Comparison of ENCODE assay signal across 10 cellular contexts in genomic region chr9:96027271-96028131, GRCh38.
DNase-seq lines count a peak whose midpoint lies in the region; ATAC-seq, FAIRE-seq and TF ChIP-seq lines count a peak whose summit lies in the region.
"Had no signal": no experiment of that assay in that cellular context is flagged by ENCODE, and none has a peak within 500 bp of the region (broad histone marks: within the 10 kb centered on the region; RNA-seq: fewer than 3 reads in every experiment).

No MANE protein-coding gene starts in this region.

- H3K27ac ChIP-seq in CD4-positive, alpha-beta memory T cell (ENCODE audit: low read depth, low read length) = no peak overlapping the region
- no peak overlapping the region for H3K27ac ChIP-seq in right cardiac atrium (ENCODE audit: low read length)
- H3K27ac ChIP-seq in prostate gland = peak overlapping the region; percentile 4 to 35
- H3K27ac ChIP-seq in A673 (ENCODE audit: low read depth, low read length, poor library complexity, severe bottlenecking) = no peak overlapping the region

- no peak overlapping the region for H3K4me3 ChIP-seq in CD4-positive, alpha-beta memory T cell (ENCODE audit: low read length in 2 of 2)
- peak overlapping the region; percentile 46 for H3K4me3 ChIP-seq in right cardiac atrium (ENCODE audit: low read length)
- H3K4me3 ChIP-seq in prostate gland = peak overlapping the region; percentile 12 to 23
- no peak overlapping the region for H3K4me3 ChIP-seq in A673 (ENCODE audit: low read depth, low read length, poor library complexity, severe bottlenecking)
- H3K4me3 ChIP-seq: K562 had no signal

- H3K27me3 ChIP-seq in CD4-positive, alpha-beta memory T cell (ENCODE audit: insufficient read depth, low read length) = no peaks in the 10 kb centered on the region
- no peaks in the 10 kb centered on the region for H3K27me3 ChIP-seq in right cardiac atrium (ENCODE audit: control insufficient read depth, insufficient read depth)
- no peaks in the 10 kb centered on the region for H3K27me3 ChIP-seq in prostate gland (replicated peaks; ENCODE audit: insufficient read depth)
- peaks cover 18% of the 10 kb centered on the region for H3K27me3 ChIP-seq in A673 (replicated peaks; ENCODE audit: insufficient read depth, low read depth, low read length, poor library complexity)

- peak; percentile 23 to 26 for ATAC-seq in activated naive CD4-positive, alpha-beta T cell treated with anti-CD3 and anti-CD28 coated beads, Interleukin-2, amount 50 U/mL, for 72 hours
- peak; percentile 52 to 74 for ATAC-seq in right cardiac atrium
- ATAC-seq: K562 had no signal

- 10% methylated on average over 71 of the region's 71 CpGs for WGBS in right cardiac atrium
- 31% methylated on average over 69 of the region's 71 CpGs for WGBS in prostate gland

- H3K9me3 Mint-ChIP-seq in CD4-positive, alpha-beta memory T cell = peaks cover 0 to 4% (median 0%) of the 10 kb centered on the region in 8 donors
- H3K9me3 Mint-ChIP-seq in activated naive CD4-positive, alpha-beta T cell treated with anti-CD3 and anti-CD28 coated beads, Interleukin-2, amount 50 U/mL, for 72 hours = peaks cover 3 to 11% of the 10 kb centered on the region in 2 donors

- H3K36me3 ChIP-seq in CD4-positive, alpha-beta memory T cell (ENCODE audit: insufficient read depth, low read length) = no peaks in the 10 kb centered on the region
- H3K36me3 ChIP-seq in prostate gland = no peaks in the 10 kb centered on the region
- no peaks in the 10 kb centered on the region for H3K36me3 ChIP-seq in A673 (ENCODE audit: insufficient read depth, low read length, poor library complexity, severe bottlenecking)

- TF ChIP-seq POLR2A in prostate gland (IDR thresholded peaks at IDR 0.05) (no peak), GM12892 (IDR thresholded peaks at IDR 0.05; ENCODE audit: low read depth, low read length) (no peak)

- no TSS peak for BruUV-seq in A673 (replicated peaks; lab: Mats Ljungman, UMichigan)

- peak overlapping the region in 3 of 7 donors; percentile 41 to 69 (median 56) for H3K27ac Mint-ChIP-seq in CD4-positive, alpha-beta memory T cell
- peak overlapping the region in 1 of 2 donors; percentile 68 for H3K27ac Mint-ChIP-seq in activated naive CD4-positive, alpha-beta T cell treated with anti-CD3 and anti-CD28 coated beads, Interleukin-2, amount 50 U/mL, for 72 hours

- CTCF ChIA-PET in CD4-positive, alpha-beta memory T cell (lab: Charles Lee; ENCODE audit: partially characterized antibody) = interaction anchor here (1.6 kb wide), 1 partner anchor 300 kb away, joined by 4 read pairs; no protein-coding TSS in a partner anchor
- CTCF ChIA-PET in A673 (lab: Charles Lee) = no interaction called here

- intact Hi-C loops in CD4-positive, alpha-beta memory T cell (cut with micrococcal nuclease) = loop anchor here (10.0 kb wide), 1 partner anchor 587 kb away; the partner anchor contains the start of gene CDC14B
- intact Hi-C loops in right cardiac atrium (cut with DNase I) (no loop called here), prostate gland (cut with DNase I) (loop anchor here (10.0 kb wide), 1 partner anchor 143 kb away; no protein-coding TSS in a partner anchor), A673 (cut with micrococcal nuclease; ENCODE audit: unreplicated experiment) (no loop called here)

- POLR2A ChIA-PET in CD4-positive, alpha-beta memory T cell (lab: Charles Lee; ENCODE audit: partially characterized antibody) = interaction anchor here (0.7 kb wide), 1 partner anchor 19 kb away, joined by 3 read pairs; no protein-coding TSS in a partner anchor
- POLR2A ChIA-PET in A673 (lab: Charles Lee; ENCODE audit: low non-redundant PET) = no interaction called here

- peaks cover 18 to 55% (median 36%) of the 10 kb centered on the region in 4 donors for H3K4me1 Mint-ChIP-seq in CD4-positive, alpha-beta memory T cell

- DNase-seq in CD4-positive, alpha-beta memory T cell = no peak
- peak in 1 of 2 donors; percentile 48 for DNase-seq in activated naive CD4-positive, alpha-beta T cell treated with anti-CD3 and anti-CD28 coated beads, Interleukin-2, amount 50 U/mL, for 72 hours (ENCODE audit: low spot score in 2 of 2)
- DNase-seq in right cardiac atrium (peak; percentile 67 to 81 (median 80)), prostate gland (ENCODE audit: low spot score) (no peak), DMS 273 treated with DMSO at 0.1 percent for 48 hours (lab: John Stamatoyannopoulos, UW) (no peak), A673 (ENCODE audit: low spot score) (no peak), GM12892 (ENCODE audit: insufficient read length) (no peak), AG08395 (ENCODE audit: low spot score) (no peak)
- DNase-seq: RPMI8226 had no signal

- H3K9me3 ChIP-seq in CD4-positive, alpha-beta memory T cell (ENCODE audit: control insufficient read depth in 1 of 2, low read length in 2 of 2) = no peaks in the 10 kb centered on the region
- H3K9me3 ChIP-seq in right cardiac atrium (ENCODE audit: control insufficient read depth, low read length) (no peaks in the 10 kb centered on the region), prostate gland (no peaks in the 10 kb centered on the region), A673 (ENCODE audit: low read depth, low read length, poor library complexity, severe bottlenecking) (no peaks in the 10 kb centered on the region)

- peaks cover 19% of the 10 kb centered on the region for H3K4me1 ChIP-seq in CD4-positive, alpha-beta memory T cell (ENCODE audit: insufficient read depth, low read length)
- H3K4me1 ChIP-seq in right cardiac atrium (ENCODE audit: control insufficient read depth, insufficient read depth, low read length) (no peaks in the 10 kb centered on the region), prostate gland (replicated peaks) (peaks cover 13% of the 10 kb centered on the region), A673 (ENCODE audit: insufficient read depth, low read length, poor library complexity, severe bottlenecking) (no peaks in the 10 kb centered on the region)

- H3K36me3 Mint-ChIP-seq in CD4-positive, alpha-beta memory T cell = peaks cover 0 to 7% of the 10 kb centered on the region in 2 donors
- peaks cover 17 to 23% of the 10 kb centered on the region in 2 donors for H3K36me3 Mint-ChIP-seq in activated naive CD4-positive, alpha-beta T cell treated with anti-CD3 and anti-CD28 coated beads, Interleukin-2, amount 50 U/mL, for 72 hours

- peaks cover 9 to 14% of the 10 kb centered on the region in 2 donors for H3K27me3 Mint-ChIP-seq in CD4-positive, alpha-beta memory T cell

- H3K4me3 Mint-ChIP-seq in CD4-positive, alpha-beta memory T cell = peak overlapping the region; percentile 54 to 83 (median 70)

- TF ChIP-seq CTCF in prostate gland (IDR thresholded peaks at IDR 0.05) (peak in 2 of 4 experiments; percentile 9 to 30), A673 (conservative IDR thresholded peaks at IDR 0.05; ENCODE audit: low read depth, low read length) (no peak)

- FAIRE-seq in GM12892 (lab: Jason Lieb, UNC) = no peak

Comparison
In these comparisons a context has a peak if more than half of its experiments do, and no peak if none do; other contexts are left out.
1. DNase-seq: peak in right cardiac atrium (3 of 3); none in CD4-positive, alpha-beta memory T cell (0 of 5), prostate gland (single experiment), DMS 273 treated with DMSO at 0.1 percent for 48 hours (single experiment), A673 (single experiment), GM12892 (single experiment) and AG08395 (single experiment).
2. H3K27ac ChIP-seq: peak in prostate gland (2 of 2); none in CD4-positive, alpha-beta memory T cell (single experiment), right cardiac atrium (single experiment) and A673 (single experiment).
3. H3K4me3 ChIP-seq: peak in right cardiac atrium (single experiment) and prostate gland (2 of 2); none in CD4-positive, alpha-beta memory T cell (0 of 2) and A673 (single experiment).
4. intact Hi-C loops: an anchor here in CD4-positive, alpha-beta memory T cell (10.0 kb wide) and prostate gland (10.0 kb wide); none called in right cardiac atrium and A673.